Comparison of ENCODE assay signal across 24 cellular contexts in genomic region chr2:95386031-95386430, GRCh38. TPM values are rescaled to one million over a fixed set of nuclear protein-coding genes. Genes with fewer than 3 reads are reported as not detected.
DNase-seq lines count a peak whose midpoint lies in the region; ATAC-seq, FAIRE-seq and TF ChIP-seq lines count a peak whose summit lies in the region.
"Had no signal": no experiment of that assay in that cellular context is flagged by ENCODE, and none has a peak within 500 bp of the region (broad histone marks: within the 10 kb centered on the region; RNA-seq: fewer than 3 reads in every experiment).

No MANE protein-coding gene starts in this region.

- TF ChIP-seq CTCF in coronary artery (IDR thresholded peaks at IDR 0.05) (no peak), suprapubic skin (IDR thresholded peaks at IDR 0.05) (no peak)

- H3K27me3 ChIP-seq in suprapubic skin = no peaks in the 10 kb centered on the region
- H3K27me3 ChIP-seq: MG63 had no signal

- no peaks in the 10 kb centered on the region for H3K9me3 ChIP-seq in suprapubic skin
- H3K9me3 ChIP-seq: MG63 had no signal

- WGBS in suprapubic skin = 90% methylated on average over 2 of the region's 6 CpGs

- no peak for FAIRE-seq in HTR-8/SVneo (lab: Jason Lieb, UNC)
- FAIRE-seq: GM12892, GM19239, H54 had no signal

- no peak for ATAC-seq in HG02763 (IDR thresholded peaks at IDR 0.05; ENCODE audit: unreplicated experiment)

- no peak for TF ChIP-seq POLR2A in suprapubic skin (IDR thresholded peaks at IDR 0.05)

- TF ChIP-seq EP300 in suprapubic skin (IDR thresholded peaks at IDR 0.05) = no peak

- H3K27ac ChIP-seq in coronary artery (peak overlapping the region in 1 of 2 donors; percentile 35), suprapubic skin (peak overlapping the region; percentile 77)
- H3K27ac ChIP-seq: 22Rv1, PC-9 had no signal

- peak; percentile 17 for DNase-seq in activated CD8-positive, alpha-beta memory T cell treated with anti-CD3 and anti-CD28 coated beads, Interleukin-2, amount 50 U/mL, for 48 hours
- DNase-seq in activated CD8-positive, alpha-beta memory T cell treated with anti-CD3 and anti-CD28 coated beads for 24 hours = no peak
- peak; percentile 41 for DNase-seq in coronary artery (ENCODE audit: low spot score)
- peak; percentile 77 for DNase-seq in mesenteric fat pad (ENCODE audit: low spot score)
- DNase-seq in suprapubic skin (ENCODE audit: low spot score in 2 of 2) = no peak
- no peak for DNase-seq in HTR-8/SVneo (ENCODE audit: insufficient read length, low spot score)
- no peak for DNase-seq in effector CD8-positive, alpha-beta T cell (lab: John Stamatoyannopoulos, UW)
- DNase-seq: Calu3, DMS153, DND-41, IMR-90, KG1, MG63, NCI-H1105 treated with DMSO at 0.1 percent for 48 hours, NCI-H146, NCI-H2029, NCI-H526 treated with DMSO at 0.1 percent for 48 hours, PC-9, SHP77 had no signal

- H3K4me3 ChIP-seq in coronary artery = no peak overlapping the region
- no peak overlapping the region for H3K4me3 ChIP-seq in suprapubic skin
- H3K4me3 ChIP-seq: MG63, PC-9 had no signal

- peaks cover 43% of the 10 kb centered on the region for H3K4me1 ChIP-seq in suprapubic skin

- H3K36me3 ChIP-seq in suprapubic skin = no peaks in the 10 kb centered on the region
- H3K36me3 ChIP-seq: MG63 had no signal

RNA-seq across cellular contexts. Expression of gene FAHD2A, which starts 16.5 kb away (rescaled TPM):
- total RNA-seq in mesenteric fat pad (18.5 TPM), suprapubic skin (10 to 100 TPM; 16.4 to 52.5 (median 26.9) TPM)

Comparison
In these comparisons a context has a peak if more than half of its experiments do, and no peak if none do; other contexts are left out.
1. DNase-seq: peak in activated CD8-positive, alpha-beta memory T cell treated with anti-CD3 and anti-CD28 coated beads, Interleukin-2, amount 50 U/mL, for 48 hours (single experiment), coronary artery (single experiment) and mesenteric fat pad (single experiment); none in activated CD8-positive, alpha-beta memory T cell treated with anti-CD3 and anti-CD28 coated beads for 24 hours (single experiment), suprapubic skin (0 of 2), HTR-8/SVneo (single experiment) and effector CD8-positive, alpha-beta T cell (single experiment).